In genomic region chr12:6767301-6767591, GRCh38 we compare ENCODE assay signal across 8 cellular contexts. TPM values are rescaled to one million over a fixed set of nuclear protein-coding genes. Genes with fewer than 3 reads are reported as not detected.
DNase-seq lines count a peak whose midpoint lies in the region; ATAC-seq and TF ChIP-seq lines count a peak whose summit lies in the region.

No MANE protein-coding gene starts in this region.

- peaks cover 32% of the 10 kb centered on the region for H3K4me1 ChIP-seq in adipocyte (ENCODE audit: control insufficient read depth, insufficient read depth, low read length)
- H3K4me1 ChIP-seq in thyroid gland: peaks cover 26 to 52% of the 10 kb centered on the region in 2 donors

- peak overlapping the region; percentile 81 for H3K27ac Mint-ChIP-seq in activated CD4-positive, alpha-beta T cell treated with anti-CD3 and anti-CD28 coated beads, Interleukin-2, amount 10 ng/mL, durations not matched to agents 7 days and 5 days

- H3K9me3 Mint-ChIP-seq in activated CD4-positive, alpha-beta T cell treated with anti-CD3 and anti-CD28 coated beads, Interleukin-2, amount 10 ng/mL, durations not matched to agents 7 days and 5 days: no peaks in the 10 kb centered on the region

- no peak for DNase-seq in activated CD4-positive, alpha-beta T cell treated with anti-CD3 and anti-CD28 coated beads, Interleukin-2, amount 10 ng/mL, durations not matched to agents 7 days and 5 days
- DNase-seq in activated CD4-positive, alpha-beta T cell treated with anti-CD3 and anti-CD28 coated beads for 48 hours: no peak
- DNase-seq in adipocyte (ENCODE audit: low read depth): peak; percentile 77
- no peak for DNase-seq in thyroid gland
- no peak for DNase-seq in GM03348 (ENCODE audit: low spot score)
- DNase-seq in GM20000 (ENCODE audit: low spot score): no peak
- no peak for DNase-seq in left colon

- CTCF ChIA-PET in activated CD4-positive, alpha-beta T cell treated with anti-CD3 and anti-CD28 coated beads, Interleukin-2, amount 10 ng/mL, durations not matched to agents 7 days and 5 days (lab: Charles Lee): interaction anchor here (0.6 to 8.8 kb wide), 17 partner anchors 9 to 230 kb away, joined by 3 to 120 read pairs (median 4); partner anchors contain the start of genes CD4, COPS7A, MLF2 and P3H3

- POLR2A ChIA-PET in activated CD4-positive, alpha-beta T cell treated with anti-CD3 and anti-CD28 coated beads, Interleukin-2, amount 10 ng/mL, durations not matched to agents 7 days and 5 days (lab: Charles Lee): no interaction called here

- TF ChIP-seq CTCF in thyroid gland (IDR thresholded peaks at IDR 0.05) (no peak), GM20000 (IDR thresholded peaks at IDR 0.05; ENCODE audit: extremely low read depth, missing control alignments) (no peak)

- H3K4me1 Mint-ChIP-seq in activated CD4-positive, alpha-beta T cell treated with anti-CD3 and anti-CD28 coated beads, Interleukin-2, amount 10 ng/mL, durations not matched to agents 7 days and 5 days: peaks cover 55% of the 10 kb centered on the region

- 1 to 2% methylated on average over 12 to 17 of the region's 17 CpGs for WGBS in thyroid gland, 2 donors

- peak overlapping the region; percentile 81 for H3K4me3 Mint-ChIP-seq in activated CD4-positive, alpha-beta T cell treated with anti-CD3 and anti-CD28 coated beads, Interleukin-2, amount 10 ng/mL, durations not matched to agents 7 days and 5 days

- peaks cover 3% of the 10 kb centered on the region for H3K36me3 Mint-ChIP-seq in activated CD4-positive, alpha-beta T cell treated with anti-CD3 and anti-CD28 coated beads, Interleukin-2, amount 10 ng/mL, durations not matched to agents 7 days and 5 days (ENCODE audit: low read depth)

- TF ChIP-seq POLR2A in thyroid gland (IDR thresholded peaks at IDR 0.05): no peak

- H3K27ac ChIP-seq in layer of hippocampus (ENCODE audit: low read depth, low read length) (peak overlapping the region; percentile 98), thyroid gland (peak overlapping the region; percentile 66 to 97 (median 94))

- no peaks in the 10 kb centered on the region for H3K27me3 ChIP-seq in adipocyte (replicated peaks; ENCODE audit: control insufficient read depth, insufficient read depth, low read length)
- no peaks in the 10 kb centered on the region for H3K27me3 ChIP-seq in layer of hippocampus (ENCODE audit: control insufficient read depth, insufficient read depth, low read length)
- H3K27me3 ChIP-seq in thyroid gland: no peaks in the 10 kb centered on the region

- H3K9ac ChIP-seq in adipocyte (ENCODE audit: low read length): peak overlapping the region; percentile 92

- ATAC-seq in left colon: no peak

- no peaks in the 10 kb centered on the region for H3K9me3 ChIP-seq in adipocyte (ENCODE audit: control insufficient read depth, low read length)
- no peaks in the 10 kb centered on the region for H3K9me3 ChIP-seq in thyroid gland

- H3K36me3 ChIP-seq in adipocyte (ENCODE audit: control insufficient read depth, insufficient read depth, low read length, severe bottlenecking) (peaks cover 18% of the 10 kb centered on the region), thyroid gland (peaks cover 9 to 11% of the 10 kb centered on the region in 2 donors)

- peaks cover 44% of the 10 kb centered on the region for H3K27me3 Mint-ChIP-seq in activated CD4-positive, alpha-beta T cell treated with anti-CD3 and anti-CD28 coated beads, Interleukin-2, amount 10 ng/mL, durations not matched to agents 7 days and 5 days

- intact Hi-C loops in thyroid gland (cut with DNase I) (no loop called here), left colon (cut with DNase I, micrococcal nuclease) (no loop called here)

- peak overlapping the region; percentile 90 for H3K4me3 ChIP-seq in adipocyte (ENCODE audit: low read length)
- peak overlapping the region; percentile 47 to 89 (median 69) for H3K4me3 ChIP-seq in thyroid gland (replicated peaks in 1 of 3)

RNA-seq across cellular contexts. Expression of gene PTMS, which starts 1.1 kb away (rescaled TPM):
- total RNA-seq in activated CD4-positive, alpha-beta T cell treated with anti-CD3 and anti-CD28 coated beads, Interleukin-2, amount 10 ng/mL, durations not matched to agents 7 days and 5 days: 10 to 100 TPM; 16.4 to 25.6 TPM
- total RNA-seq in thyroid gland: 100 to 1,000 TPM in 2 of 4 donors, 10 to 100 TPM in 2; 60.0 to 186 (median 103) TPM
- 100 to 1,000 TPM in 1 of 2 donors, 10 to 100 TPM in 1; 89.6 to 123 TPM for total RNA-seq in left colon

RNA-seq across cellular contexts. Expression of gene LAG3, which starts 5.1 kb away (rescaled TPM):
- 10 to 100 TPM; 12.0 to 13.1 TPM for total RNA-seq in activated CD4-positive, alpha-beta T cell treated with anti-CD3 and anti-CD28 coated beads, Interleukin-2, amount 10 ng/mL, durations not matched to agents 7 days and 5 days
- total RNA-seq in thyroid gland (under 1 TPM in 1 of 4 donors, not detected in 3; 0.13 TPM), left colon (1 to 10 TPM in 1 of 2 donors, under 1 TPM in 1; 0.89 to 1.6 TPM)

RNA-seq across cellular contexts. Expression of gene MLF2, which starts 14.3 kb away (rescaled TPM):
- 10 to 100 TPM; 90.7 to 95.4 TPM for total RNA-seq in activated CD4-positive, alpha-beta T cell treated with anti-CD3 and anti-CD28 coated beads, Interleukin-2, amount 10 ng/mL, durations not matched to agents 7 days and 5 days
- total RNA-seq in thyroid gland: 100 to 1,000 TPM; 110 to 253 (median 196) TPM
- 100 to 1,000 TPM; 167 to 180 TPM for total RNA-seq in left colon

RNA-seq across cellular contexts. Expression of gene CD4, which starts 22.1 kb away (rescaled TPM):
- total RNA-seq in activated CD4-positive, alpha-beta T cell treated with anti-CD3 and anti-CD28 coated beads, Interleukin-2, amount 10 ng/mL, durations not matched to agents 7 days and 5 days: 100 to 1,000 TPM; 219 to 227 TPM
- total RNA-seq in thyroid gland: 1 to 10 TPM; 3.5 to 8.1 (median 3.9) TPM
- 10 to 100 TPM in 1 of 2 donors, 1 to 10 TPM in 1; 4.3 to 18.1 TPM for total RNA-seq in left colon

RNA-seq across cellular contexts. Expression of gene COPS7A, which starts 43.4 kb away (rescaled TPM):
- total RNA-seq in activated CD4-positive, alpha-beta T cell treated with anti-CD3 and anti-CD28 coated beads, Interleukin-2, amount 10 ng/mL, durations not matched to agents 7 days and 5 days: 10 to 100 TPM; 29.5 to 36.8 TPM
- total RNA-seq in thyroid gland (10 to 100 TPM; 44.5 to 86.7 (median 63.1) TPM), left colon (10 to 100 TPM; 37.2 to 40.8 TPM)

Comparison
In these comparisons a context has a peak if more than half of its experiments do, and no peak if none do; other contexts are left out.
1. RNA of gene LAG3, which starts 5.1 kb away (total RNA-seq): 12.0 to 13.1 TPM in activated CD4-positive, alpha-beta T cell treated with anti-CD3 and anti-CD28 coated beads, Interleukin-2, amount 10 ng/mL, durations not matched to agents 7 days and 5 days; 0.89 to 1.6 TPM in left colon and 0.13 TPM in thyroid gland; every median in the first group is over 4 times any median in the second.